Comparison of ENCODE assay signal across 19 cellular contexts in genomic region chr5:174609116-174609515, GRCh38.
DNase-seq lines count a peak whose midpoint lies in the region; FAIRE-seq and TF ChIP-seq lines count a peak whose summit lies in the region.
"Had no signal": no experiment of that assay in that cellular context is flagged by ENCODE, and none has a peak within 500 bp of the region (broad histone marks: within the 10 kb centered on the region; RNA-seq: fewer than 3 reads in every experiment).

No MANE protein-coding gene starts in this region.

- no peak for TF ChIP-seq CTCF in MCF 10A (IDR thresholded peaks at IDR 0.05; ENCODE audit: unreplicated experiment)
- TF ChIP-seq CTCF in nephron progenitor cell (IDR thresholded peaks at IDR 0.05) = no peak
- TF ChIP-seq CTCF in kidney (IDR thresholded peaks at IDR 0.05; ENCODE audit: borderline replicate concordance, extremely low read depth, insufficient read depth) = no peak

- no peak overlapping the region for H3K27ac ChIP-seq in kidney (ENCODE audit: low read depth in 2 of 2, low read length in 2 of 2)
- H3K27ac ChIP-seq: 22Rv1, left lung, SJSA1, transverse colon had no signal

- no peak overlapping the region for H3K27ac Mint-ChIP-seq in MCF 10A (ENCODE audit: low read depth, unreplicated experiment)
- H3K27ac Mint-ChIP-seq in nephron progenitor cell = no peak overlapping the region
- no peak overlapping the region for H3K27ac Mint-ChIP-seq in activated CD4-positive, alpha-beta T cell treated with anti-CD3 and anti-CD28 coated beads, Interleukin-2, amount 10 ng/mL, durations not matched to agents 7 days and 5 days
- H3K27ac Mint-ChIP-seq: T-helper 2 cell treated with Interferon-gamma antibody and Interleukin-4, amounts not matched to agents 5 μg/mL and 100 μg/mL, for 36 hours had no signal

- POLR2A ChIA-PET in MCF 10A (lab: Yijun Ruan, JAX) = interaction anchor here (0.8 kb wide), 1 partner anchor 9 kb away, joined by 5 read pairs; no protein-coding TSS in a partner anchor
- POLR2A ChIA-PET in activated CD4-positive, alpha-beta T cell treated with anti-CD3 and anti-CD28 coated beads, Interleukin-2, amount 10 ng/mL, durations not matched to agents 7 days and 5 days (lab: Charles Lee) = no interaction called here

- no peak overlapping the region for H3K9ac ChIP-seq in kidney (ENCODE audit: low read length in 2 of 2)

- H3K36me3 Mint-ChIP-seq in MCF 10A (ENCODE audit: insufficient read depth, unreplicated experiment) = no peaks in the 10 kb centered on the region
- no peaks in the 10 kb centered on the region for H3K36me3 Mint-ChIP-seq in nephron progenitor cell (ENCODE audit: low read depth)
- H3K36me3 Mint-ChIP-seq in activated CD4-positive, alpha-beta T cell treated with anti-CD3 and anti-CD28 coated beads, Interleukin-2, amount 10 ng/mL, durations not matched to agents 7 days and 5 days (ENCODE audit: low read depth) = no peaks in the 10 kb centered on the region

- DNase-seq in A172 (ENCODE audit: low spot score) (peak; percentile 89), M059J (ENCODE audit: low read depth) (peak; percentile 89), MCF 10A (ENCODE audit: unreplicated experiment) (peak; percentile 53), nephron progenitor cell (peak; percentile 12), MV-4-11 (lab: John Stamatoyannopoulos, UW) (no peak), iPS-NIHi11 (ENCODE audit: low spot score) (no peak), kidney (no peak)
- no peak for DNase-seq in activated CD4-positive, alpha-beta T cell treated with anti-CD3 and anti-CD28 coated beads, Interleukin-2, amount 10 ng/mL, durations not matched to agents 7 days and 5 days
- DNase-seq: foreskin melanocyte, HCEC 1CT, NCI-H1930, NCI-H446 treated with DMSO at 0.1 percent for 48 hours had no signal

- CTCF ChIA-PET in MCF 10A (lab: Yijun Ruan, JAX) = no interaction called here
- CTCF ChIA-PET in activated CD4-positive, alpha-beta T cell treated with anti-CD3 and anti-CD28 coated beads, Interleukin-2, amount 10 ng/mL, durations not matched to agents 7 days and 5 days (lab: Charles Lee) = no interaction called here

- H3K4me3 Mint-ChIP-seq in MCF 10A (ENCODE audit: unreplicated experiment) = no peak overlapping the region
- H3K4me3 Mint-ChIP-seq in nephron progenitor cell = no peak overlapping the region
- H3K4me3 Mint-ChIP-seq in activated CD4-positive, alpha-beta T cell treated with anti-CD3 and anti-CD28 coated beads, Interleukin-2, amount 10 ng/mL, durations not matched to agents 7 days and 5 days = no peak overlapping the region
- H3K4me3 Mint-ChIP-seq: T-helper 2 cell treated with Interferon-gamma antibody and Interleukin-4, amounts not matched to agents 5 μg/mL and 100 μg/mL, for 36 hours had no signal

- no peaks in the 10 kb centered on the region for H3K4me1 ChIP-seq in kidney (ENCODE audit: control insufficient read depth in 1 of 2, insufficient read depth in 1 of 2, low read depth in 1 of 2, low read length in 2 of 2)
- H3K4me1 ChIP-seq: SJSA1, transverse colon had no signal

- H3K9me3 Mint-ChIP-seq in MCF 10A (ENCODE audit: unreplicated experiment) (no peaks in the 10 kb centered on the region), nephron progenitor cell (peaks cover 8% of the 10 kb centered on the region)
- no peaks in the 10 kb centered on the region for H3K9me3 Mint-ChIP-seq in activated CD4-positive, alpha-beta T cell treated with anti-CD3 and anti-CD28 coated beads, Interleukin-2, amount 10 ng/mL, durations not matched to agents 7 days and 5 days
- H3K9me3 Mint-ChIP-seq: T-helper 2 cell treated with Interferon-gamma antibody and Interleukin-4, amounts not matched to agents 5 μg/mL and 100 μg/mL, for 36 hours had no signal

- intact Hi-C loops in MCF 10A (cut with micrococcal nuclease) (no loop called here), kidney (cut with DNase I) (no loop called here)

- BruUV-seq in MCF 10A (replicated peaks; lab: Mats Ljungman, UMichigan) = no TSS peak

- H3K4me1 Mint-ChIP-seq in MCF 10A (ENCODE audit: insufficient read depth, unreplicated experiment) (peaks cover 17% of the 10 kb centered on the region), nephron progenitor cell (peaks cover 57% of the 10 kb centered on the region)
- no peaks in the 10 kb centered on the region for H3K4me1 Mint-ChIP-seq in activated CD4-positive, alpha-beta T cell treated with anti-CD3 and anti-CD28 coated beads, Interleukin-2, amount 10 ng/mL, durations not matched to agents 7 days and 5 days

- H3K4me3 ChIP-seq in kidney (ENCODE audit: low read length in 2 of 2) = no peak overlapping the region
- H3K4me3 ChIP-seq: left lung, SJSA1, transverse colon had no signal

- H3K36me3 ChIP-seq in kidney (ENCODE audit: control insufficient read depth in 1 of 2, insufficient read depth in 2 of 2, low read length in 2 of 2) = no peaks in the 10 kb centered on the region
- H3K36me3 ChIP-seq: left lung, SJSA1, transverse colon had no signal

- H3K27me3 Mint-ChIP-seq in MCF 10A (ENCODE audit: insufficient read depth, unreplicated experiment) (no peaks in the 10 kb centered on the region), nephron progenitor cell (ENCODE audit: low read depth, poor library complexity) (peaks cover 4% of the 10 kb centered on the region)
- H3K27me3 Mint-ChIP-seq in activated CD4-positive, alpha-beta T cell treated with anti-CD3 and anti-CD28 coated beads, Interleukin-2, amount 10 ng/mL, durations not matched to agents 7 days and 5 days = no peaks in the 10 kb centered on the region

- FAIRE-seq in kidney (lab: Jason Lieb, UNC) = no peak
- FAIRE-seq: endometrium, HepG2 had no signal

- H3K9me3 ChIP-seq in kidney (ENCODE audit: control insufficient read depth in 1 of 2, low read length in 2 of 2) = no peaks in the 10 kb centered on the region
- H3K9me3 ChIP-seq: left lung, transverse colon had no signal

Comparison
In these comparisons a context has a peak if more than half of its experiments do, and no peak if none do; other contexts are left out.
1. DNase-seq: peak in A172 (single experiment), M059J (single experiment), MCF 10A (single experiment) and nephron progenitor cell (single experiment); none in MV-4-11 (single experiment), iPS-NIHi11 (single experiment), kidney (single experiment) and activated CD4-positive, alpha-beta T cell treated with anti-CD3 and anti-CD28 coated beads, Interleukin-2, amount 10 ng/mL, durations not matched to agents 7 days and 5 days (single experiment).